Comparison of ENCODE assay signal across 14 cellular contexts in the genomic region with DNA sequence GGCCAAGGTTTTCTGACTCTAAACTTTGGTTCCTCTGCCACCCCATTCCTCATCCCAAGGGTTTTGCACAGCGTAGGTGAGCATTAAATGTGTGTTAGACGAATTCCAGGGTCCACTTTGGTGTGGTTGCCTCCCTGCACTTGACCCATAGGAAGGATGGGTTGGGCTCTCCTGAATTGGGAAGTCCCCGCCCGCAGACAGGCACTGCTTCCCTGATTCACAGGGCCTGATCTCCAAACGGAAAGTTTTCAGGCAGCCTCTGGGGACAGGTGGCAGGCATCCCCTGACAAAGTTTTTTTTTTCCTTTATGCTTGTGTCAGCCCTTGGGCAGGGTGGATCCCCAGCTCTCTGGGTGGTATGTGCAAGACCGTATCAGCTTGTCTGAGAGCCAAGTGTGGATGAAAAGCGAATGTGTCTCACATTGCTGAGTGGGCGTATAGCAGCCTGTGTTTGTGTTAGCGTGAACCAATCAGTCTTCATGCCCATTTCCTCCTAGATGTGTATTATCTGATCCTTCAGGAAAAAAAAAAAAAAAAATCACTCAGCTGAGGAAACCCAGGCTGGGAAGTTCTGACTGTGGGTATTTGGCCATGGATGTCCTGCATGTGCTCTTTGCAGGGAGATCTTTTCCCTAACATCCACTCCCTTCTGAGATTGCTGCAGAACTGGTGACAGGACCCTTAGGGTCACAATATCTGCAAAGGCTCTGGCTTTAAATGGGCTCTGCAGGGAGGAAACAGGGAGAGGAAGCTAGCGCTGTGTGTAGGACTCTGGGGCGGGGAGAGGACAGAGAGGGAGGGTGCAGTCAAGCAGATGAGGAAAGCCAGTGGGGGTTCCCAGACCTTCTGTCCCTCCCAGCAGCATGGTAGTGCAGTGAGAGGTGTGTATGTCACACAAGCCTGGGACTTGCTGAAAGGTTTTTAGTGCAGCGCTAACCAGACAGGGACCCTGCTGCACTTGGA. TPM values are rescaled to one million over a fixed set of nuclear protein-coding genes. Genes with fewer than 3 reads are reported as not detected.
DNase-seq lines count a peak whose midpoint lies in the region; ATAC-seq, FAIRE-seq and TF ChIP-seq lines count a peak whose summit lies in the region.
"Had no signal": no experiment of that assay in that cellular context is flagged by ENCODE, and none has a peak within 500 bp of the region (broad histone marks: within the 10 kb centered on the region; RNA-seq: fewer than 3 reads in every experiment).

No MANE protein-coding gene starts in this region.

- peak; percentile 38 for DNase-seq in DMS 273 (lab: John Stamatoyannopoulos, UW; ENCODE audit: unreplicated experiment)
- DNase-seq in DMS 273 treated with DMSO at 0.1 percent for 48 hours (lab: John Stamatoyannopoulos, UW), result no peak
- peak in 1 of 4 donors; percentile 39 for DNase-seq in body of pancreas
- DNase-seq in progenitor cell of endocrine pancreas (ENCODE audit: low spot score, unreplicated experiment), result no peak
- no peak for DNase-seq in HepG2 (ENCODE audit: low spot score)
- DNase-seq in SW 1271 (lab: John Stamatoyannopoulos, UW), result no peak
- no peak for DNase-seq in stimulated activated CD4-positive, alpha-beta T cell treated with anti-CD3 and anti-CD28 coated beads, Interleukin-4, amount 100 ng/mL, for 1 hour
- DNase-seq: NCI-H2081; stimulated activated CD4-positive, alpha-beta T cell treated with anti-CD3 and anti-CD28 coated beads, Interleukin-2, amount 100 ng/mL, for 48 hours; testis had no signal

- H3K4me1 Mint-ChIP-seq in progenitor cell of endocrine pancreas (ENCODE audit: low read depth), result peaks cover 58% of the 10 kb centered on the region
- H3K4me1 Mint-ChIP-seq: central memory CD8-positive, alpha-beta T cell had no signal

- no peaks in the 10 kb centered on the region for H4K20me1 ChIP-seq in HepG2 (ENCODE audit: insufficient read depth, low read length)

- in situ Hi-C loops in HepG2 (cut with HindIII; ENCODE audit: extremely low pct_ligation_motif_present, low pct_unique_long_range_greater_than_20kb), result no loop called here

- no peak overlapping the region for H2AFZ ChIP-seq in HepG2 (ENCODE audit: low read length)

- POLR2A ChIA-PET in HepG2 (lab: Yijun Ruan, JAX), result no interaction called here

- H3K36me3 Mint-ChIP-seq in progenitor cell of endocrine pancreas (ENCODE audit: insufficient read depth), result no peaks in the 10 kb centered on the region

- peaks cover 10% of the 10 kb centered on the region for H3K27me3 Mint-ChIP-seq in progenitor cell of endocrine pancreas

- no peak for TF ChIP-seq EP300 in HepG2 (IDR thresholded peaks at IDR 0.05; ENCODE audit: low read depth in 2 of 2, low read length in 2 of 2)
- TF ChIP-seq EP300 in HepG2 (CRISPR knock-in tag; IDR thresholded peaks at IDR 0.05; ENCODE audit: borderline replicate concordance), result no peak

- no peak overlapping the region for H3K4me2 ChIP-seq in HepG2 (ENCODE audit: low read depth, low read length)

- no peaks in the 10 kb centered on the region for H3K79me2 ChIP-seq in HepG2 (ENCODE audit: insufficient read depth, low read length)

- H3K27ac Mint-ChIP-seq in progenitor cell of endocrine pancreas, result peak overlapping the region; percentile 66
- H3K27ac Mint-ChIP-seq: T-helper 1 cell treated with Interleukin-12 subunit alpha and Interleukin-12 subunit beta and Interleukin-4 antibody, amounts not matched to agents 30 μg/mL and 1 μg/mL, for 36 hours had no signal

- H3K27ac ChIP-seq in body of pancreas, result no peak overlapping the region
- H3K27ac ChIP-seq in HepG2 (ENCODE audit: extremely low read length, insufficient read depth, low read length), result no peak overlapping the region
- H3K27ac ChIP-seq: 22Rv1, testis had no signal

- H3K27me3 ChIP-seq in body of pancreas, result no peaks in the 10 kb centered on the region
- H3K27me3 ChIP-seq in HepG2 (ENCODE audit: control insufficient read depth in 1 of 2, insufficient read depth in 2 of 2, low read length in 2 of 2), result peaks cover 0 to 3% of the 10 kb centered on the region in 2 experiments; a peak in 2 of 5 replicates
- H3K27me3 ChIP-seq: testis had no signal

- H3K4me3 ChIP-seq in body of pancreas, result no peak overlapping the region
- H3K4me3 ChIP-seq in HepG2 (replicated peaks in 1 of 3; ENCODE audit: insufficient read depth in 1 of 3, low read depth in 2 of 3, low read length in 3 of 3), result no peak overlapping the region
- H3K4me3 ChIP-seq: testis had no signal

- BruUV-seq in HepG2 (replicated peaks; lab: Mats Ljungman, UMichigan), result no TSS peak

- no peaks in the 10 kb centered on the region for H3K9me3 Mint-ChIP-seq in progenitor cell of endocrine pancreas (ENCODE audit: low read depth)
- H3K9me3 Mint-ChIP-seq: central memory CD8-positive, alpha-beta T cell; T-helper 1 cell treated with Interleukin-12 subunit alpha and Interleukin-12 subunit beta and Interleukin-4 antibody, amounts not matched to agents 30 μg/mL and 1 μg/mL, for 36 hours had no signal

- TF ChIP-seq CTCF in body of pancreas (IDR thresholded peaks at IDR 0.05) (no peak), progenitor cell of endocrine pancreas (IDR thresholded peaks at IDR 0.05; ENCODE audit: unreplicated experiment) (no peak), HepG2 (CRISPR knock-in tag; IDR thresholded peaks at IDR 0.05) (no peak)

- H3K4me1 ChIP-seq in body of pancreas (peaks cover 10% of the 10 kb centered on the region), HepG2 (ENCODE audit: insufficient read depth, low read length) (no peaks in the 10 kb centered on the region)
- H3K4me1 ChIP-seq: testis had no signal

- H3K36me3 ChIP-seq in body of pancreas (replicated peaks in 1 of 2; ENCODE audit: insufficient read depth in 1 of 2, low read depth in 2 of 2) (no peaks in the 10 kb centered on the region), HepG2 (replicated peaks in 1 of 2; ENCODE audit: control insufficient read depth in 1 of 2, insufficient read depth in 2 of 2, low read length in 2 of 2) (no peaks in the 10 kb centered on the region)

- 43 to 51% methylated on average over 11 to 12 of the region's 12 CpGs for WGBS in body of pancreas, 2 donors
- 37% methylated on average over 12 of the region's 12 CpGs for WGBS in HepG2 (ENCODE audit: low lambda C conversion rate)

- CTCF ChIA-PET in HepG2 (lab: Yijun Ruan, JAX; ENCODE audit: low intra/inter-chr PET ratio, low total read pairs), result no interaction called here

- TF ChIP-seq POLR2A in body of pancreas (IDR thresholded peaks at IDR 0.05) (no peak), HepG2 (IDR thresholded peaks at IDR 0.05; ENCODE audit: insufficient read depth in 1 of 2, low read depth in 2 of 2, low read length in 2 of 2) (no peak)

- no peak for TF ChIP-seq RAD21 in HepG2 (CRISPR knock-in tag; IDR thresholded peaks at IDR 0.05)

- no peak overlapping the region for H3K9ac ChIP-seq in HepG2 (ENCODE audit: insufficient read depth, low read depth, low read length)

- peak; percentile 65 for ATAC-seq in HG02870 (IDR thresholded peaks at IDR 0.05; ENCODE audit: unreplicated experiment)
- ATAC-seq in body of pancreas, result peak; percentile 75
- no peak for ATAC-seq in HepG2

- FAIRE-seq in HepG2 (lab: Jason Lieb, UNC), result no peak

- intact Hi-C loops in body of pancreas (cut with DNase I) (no loop called here), HepG2 (cut with micrococcal nuclease; ENCODE audit: unreplicated experiment) (no loop called here)

- no peak overlapping the region for H3K4me3 Mint-ChIP-seq in progenitor cell of endocrine pancreas (ENCODE audit: low read depth)
- H3K4me3 Mint-ChIP-seq: central memory CD8-positive, alpha-beta T cell; T-helper 1 cell treated with Interleukin-12 subunit alpha and Interleukin-12 subunit beta and Interleukin-4 antibody, amounts not matched to agents 30 μg/mL and 1 μg/mL, for 36 hours had no signal

- H3K9me3 ChIP-seq in body of pancreas (no peaks in the 10 kb centered on the region), HepG2 (ENCODE audit: low read length) (no peaks in the 10 kb centered on the region)
- H3K9me3 ChIP-seq: testis had no signal

TF ChIP-seq in HepG2, 621 proteins besides CTCF, POLR2A, EP300 and RAD21 (continues in another document):
- no peak for TF ChIP-seq ZNF567 (CRISPR knock-in tag; IDR thresholded peaks at IDR 0.05; ENCODE audit: borderline replicate concordance)
- TF ChIP-seq, protein P1, sequence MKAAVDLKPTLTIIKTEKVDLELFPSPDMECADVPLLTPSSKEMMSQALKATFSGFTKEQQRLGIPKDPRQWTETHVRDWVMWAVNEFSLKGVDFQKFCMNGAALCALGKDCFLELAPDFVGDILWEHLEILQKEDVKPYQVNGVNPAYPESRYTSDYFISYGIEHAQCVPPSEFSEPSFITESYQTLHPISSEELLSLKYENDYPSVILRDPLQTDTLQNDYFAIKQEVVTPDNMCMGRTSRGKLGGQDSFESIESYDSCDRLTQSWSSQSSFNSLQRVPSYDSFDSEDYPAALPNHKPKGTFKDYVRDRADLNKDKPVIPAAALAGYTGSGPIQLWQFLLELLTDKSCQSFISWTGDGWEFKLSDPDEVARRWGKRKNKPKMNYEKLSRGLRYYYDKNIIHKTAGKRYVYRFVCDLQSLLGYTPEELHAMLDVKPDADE (CRISPR knock-in tag; IDR thresholded peaks at IDR 0.05), result no peak
- TF ChIP-seq NCOR1 (IDR thresholded peaks at IDR 0.05; ENCODE audit: borderline replicate concordance, low read length), result no peak

RNA-seq across cellular contexts. Expression of gene TRABD2B, which starts 42.2 kb away (rescaled TPM):
- total RNA-seq in body of pancreas (1 to 10 TPM; 2.6 to 4.3 TPM), progenitor cell of endocrine pancreas (11.8 and 14.5 TPM in 2 replicates), HepG2 (2016; rRNA removed; fragmentation: Illumina TruSeq; extraction: Trizol) (not detected in 2 replicates)
- total RNA-seq in HepG2 (2016; cell fraction: cytosol; rRNA removed; fragmentation: Illumina TruSeq; extraction: Trizol; ENCODE audit: low read depth), result not detected in 2 replicates
- not detected in 2 replicates for total RNA-seq in HepG2 (2016; cell fraction: insoluble cytoplasmic fraction; rRNA removed; fragmentation: Illumina TruSeq; extraction: Trizol)
- not detected in 2 replicates for total RNA-seq in HepG2 (2016; cell fraction: membrane; rRNA removed; fragmentation: Illumina TruSeq; extraction: Trizol)
- not detected in 2 replicates for total RNA-seq in HepG2 (2016; cell fraction: nucleus; rRNA removed; fragmentation: Illumina TruSeq; extraction: Trizol)
- polyA plus RNA-seq in HepG2 (2011; rRNA removed), result 0.04 and 0.17 TPM in 2 replicates
- 0.01 TPM in 2 replicates for polyA plus RNA-seq in HepG2 (2011; cell fraction: cytosol; rRNA removed)
- polyA plus RNA-seq in HepG2 (2011; cell fraction: nucleus; rRNA removed), result 0.06 and 0.14 TPM in 2 replicates
- 0.04 and 0.38 TPM in 2 replicates for polyA plus RNA-seq in HepG2 (2012)
- polyA plus RNA-seq in HepG2 (2016; cell fraction: cytosol; fragmentation: Illumina TruSeq; extraction: Trizol; ENCODE audit: low read depth), result not detected in 2 replicates
- not detected in 2 replicates for polyA plus RNA-seq in HepG2 (2016; cell fraction: insoluble cytoplasmic fraction; fragmentation: Illumina TruSeq; extraction: Trizol; ENCODE audit: low read depth)
- polyA plus RNA-seq in HepG2 (2016; cell fraction: membrane; fragmentation: Illumina TruSeq; extraction: Trizol; ENCODE audit: low read depth), result not detected in 2 replicates
- not detected in 2 replicates for polyA plus RNA-seq in HepG2 (2016; cell fraction: nucleus; fragmentation: Illumina TruSeq; extraction: Trizol; ENCODE audit: insufficient read depth, low read depth)
- 0.04 and 2.2 TPM in 2 replicates for polyA minus RNA-seq in HepG2 (2011; rRNA and poly(A)+ RNA removed; ENCODE audit: low replicate concordance)
- not detected in 2 replicates for polyA minus RNA-seq in HepG2 (2011; cell fraction: cytosol; rRNA and poly(A)+ RNA removed)
- polyA minus RNA-seq in HepG2 (2011; cell fraction: nucleus; rRNA and poly(A)+ RNA removed), result 0.12 TPM in 1 of 2 replicates, not detected in the other
